ENCODE assay signal across 17 cellular contexts in genomic region chr11:122114976-122115375, GRCh38. TPM values are rescaled to one million over a fixed set of nuclear protein-coding genes. Genes with fewer than 3 reads are reported as not detected.
"Had no signal": no experiment of that assay in that cellular context is flagged by ENCODE, and none has a peak within 500 bp of the region (broad histone marks: within the 10 kb centered on the region; RNA-seq: fewer than 3 reads in every experiment).

No MANE protein-coding gene starts in this region.

- ATAC-seq: activated CD8-positive, alpha-beta T cell treated with anti-CD3 and anti-CD28 coated beads for 36 hours; activated T-helper 17 cell treated with anti-CD3 and anti-CD28 coated beads, Interleukin-2, amount 50 U/mL, for 72 hours had no signal

- H3K9me3 ChIP-seq: colonic mucosa, heart right ventricle, lower lobe of right lung, testis, upper lobe of right lung had no signal

- H3K4me3 Mint-ChIP-seq: activated CD4-positive, alpha-beta T cell treated with anti-CD3 and anti-CD28 coated beads, Interleukin-2, amount 10 ng/mL, durations not matched to agents 24 days and 14 days; activated CD8-positive, alpha-beta T cell treated with anti-CD3 and anti-CD28 coated beads for 36 hours; activated naive CD8-positive, alpha-beta T cell treated with anti-CD3 and anti-CD28 coated beads for 36 hours; activated T-helper 17 cell treated with anti-CD3 and anti-CD28 coated beads, Interleukin-2, amount 50 U/mL, for 72 hours; central memory CD8-positive, alpha-beta T cell; mesothelial cell of epicardium; stimulated activated naive CD8-positive, alpha-beta T cell treated with anti-CD3 and anti-CD28 coated beads, Interleukin-15, Interleukin-2, amounts not matched to agents 100 ng/mL and 50 ng/mL, for 24 hours; T-helper 1 cell treated with Interleukin-12 subunit alpha and Interleukin-12 subunit beta and Interleukin-4 antibody, amounts not matched to agents 30 μg/mL and 1 μg/mL, for 36 hours had no signal

- H3K4me1 Mint-ChIP-seq: activated CD4-positive, alpha-beta T cell treated with anti-CD3 and anti-CD28 coated beads, Interleukin-2, amount 10 ng/mL, durations not matched to agents 24 days and 14 days; activated naive CD8-positive, alpha-beta T cell treated with anti-CD3 and anti-CD28 coated beads for 36 hours; activated T-helper 17 cell treated with anti-CD3 and anti-CD28 coated beads, Interleukin-2, amount 50 U/mL, for 72 hours; central memory CD8-positive, alpha-beta T cell; mesothelial cell of epicardium had no signal

- H3K9me3 Mint-ChIP-seq: activated CD4-positive, alpha-beta T cell treated with anti-CD3 and anti-CD28 coated beads, Interleukin-2, amount 10 ng/mL, durations not matched to agents 24 days and 14 days; activated CD8-positive, alpha-beta T cell treated with anti-CD3 and anti-CD28 coated beads for 36 hours; activated naive CD8-positive, alpha-beta T cell treated with anti-CD3 and anti-CD28 coated beads for 36 hours; activated T-helper 17 cell treated with anti-CD3 and anti-CD28 coated beads, Interleukin-2, amount 50 U/mL, for 72 hours; mesothelial cell of epicardium; stimulated activated naive CD8-positive, alpha-beta T cell treated with anti-CD3 and anti-CD28 coated beads, Interleukin-15, Interleukin-2, amounts not matched to agents 100 ng/mL and 50 ng/mL, for 24 hours; T-helper 1 cell treated with Interleukin-12 subunit alpha and Interleukin-12 subunit beta and Interleukin-4 antibody, amounts not matched to agents 30 μg/mL and 1 μg/mL, for 36 hours had no signal

- H3K4me1 ChIP-seq: colonic mucosa, upper lobe of right lung had no signal

- H3K36me3 ChIP-seq: colonic mucosa, heart right ventricle, lower lobe of right lung, upper lobe of right lung had no signal

- DNase-seq: activated CD4-positive, alpha-beta T cell treated with anti-CD3 and anti-CD28 coated beads, Interleukin-2, amount 10 ng/mL, durations not matched to agents 24 days and 14 days; activated naive CD4-positive, alpha-beta T cell; activated naive CD8-positive, alpha-beta T cell treated with anti-CD3 and anti-CD28 coated beads for 36 hours; activated T-cell treated with anti-CD3 and anti-CD28 coated beads, Interleukin-2, amount 50 U/mL, for 1 hour; colonic mucosa had no signal

- H3K27ac Mint-ChIP-seq: activated CD4-positive, alpha-beta T cell treated with anti-CD3 and anti-CD28 coated beads, Interleukin-2, amount 10 ng/mL, durations not matched to agents 24 days and 14 days; activated CD8-positive, alpha-beta T cell treated with anti-CD3 and anti-CD28 coated beads for 36 hours; activated naive CD8-positive, alpha-beta T cell treated with anti-CD3 and anti-CD28 coated beads for 36 hours; activated T-helper 17 cell treated with anti-CD3 and anti-CD28 coated beads, Interleukin-2, amount 50 U/mL, for 72 hours; mesothelial cell of epicardium; progenitor cell of endocrine pancreas; stimulated activated naive CD8-positive, alpha-beta T cell treated with anti-CD3 and anti-CD28 coated beads, Interleukin-15, Interleukin-2, amounts not matched to agents 100 ng/mL and 50 ng/mL, for 24 hours; T-helper 1 cell treated with Interleukin-12 subunit alpha and Interleukin-12 subunit beta and Interleukin-4 antibody, amounts not matched to agents 30 μg/mL and 1 μg/mL, for 36 hours had no signal

- H3K27me3 Mint-ChIP-seq: activated CD4-positive, alpha-beta T cell treated with anti-CD3 and anti-CD28 coated beads, Interleukin-2, amount 10 ng/mL, durations not matched to agents 24 days and 14 days; progenitor cell of endocrine pancreas; stimulated activated naive CD8-positive, alpha-beta T cell treated with anti-CD3 and anti-CD28 coated beads, Interleukin-15, Interleukin-2, amounts not matched to agents 100 ng/mL and 50 ng/mL, for 24 hours had no signal

- H3K36me3 Mint-ChIP-seq: activated naive CD8-positive, alpha-beta T cell treated with anti-CD3 and anti-CD28 coated beads for 36 hours; mesothelial cell of epicardium had no signal

- H3K27me3 ChIP-seq: brain microvascular endothelial cell, colonic mucosa, heart right ventricle, testis, upper lobe of right lung had no signal

- H3K4me3 ChIP-seq: colonic mucosa, heart right ventricle, lower lobe of right lung, testis, upper lobe of right lung had no signal

- H3K27ac ChIP-seq: colonic mucosa, heart right ventricle, lower lobe of right lung, upper lobe of right lung had no signal

RNA-seq across cellular contexts. Expression of gene BLID, which starts 1.0 kb away (rescaled TPM):
- total RNA-seq: activated CD4-positive, alpha-beta T cell treated with anti-CD3 and anti-CD28 coated beads, Interleukin-2, amount 10 ng/mL, durations not matched to agents 24 days and 14 days; activated CD8-positive, alpha-beta T cell treated with anti-CD3 and anti-CD28 coated beads for 36 hours; activated naive CD8-positive, alpha-beta T cell treated with anti-CD3 and anti-CD28 coated beads for 36 hours; activated T-helper 17 cell treated with anti-CD3 and anti-CD28 coated beads, Interleukin-2, amount 50 U/mL, for 72 hours; colonic mucosa; progenitor cell of endocrine pancreas; upper lobe of right lung had no signal
